Comparison of ENCODE assay signal across 31 cellular contexts in genomic region chr5:84650448-84650847, GRCh38.
"Had no signal": no experiment of that assay in that cellular context is flagged by ENCODE, and none has a peak within 500 bp of the region (broad histone marks: within the 10 kb centered on the region; RNA-seq: fewer than 3 reads in every experiment).

No MANE protein-coding gene starts in this region.

- H3K9me3 ChIP-seq: ascending aorta, SJCRH30 had no signal

- H3K4me1 ChIP-seq: ascending aorta, SJCRH30 had no signal

- H3K27ac ChIP-seq: ascending aorta, cardiac muscle cell, SJCRH30, SK-N-MC had no signal

- H3K4me3 ChIP-seq: ascending aorta, cardiac muscle cell, SJCRH30, SK-N-MC had no signal

- H3K36me3 Mint-ChIP-seq: activated naive CD4-positive, alpha-beta T cell treated with anti-CD3 and anti-CD28 coated beads, Interleukin-2, amount 50 U/mL, for 24 hours; activated naive CD8-positive, alpha-beta T cell treated with anti-CD3 and anti-CD28 coated beads, Interleukin-2, amount 10 ng/mL, durations not matched to agents 7 days and 5 days had no signal

- H3K27me3 ChIP-seq: ascending aorta, cardiac muscle cell, SJCRH30 had no signal

- H3K4me3 Mint-ChIP-seq: activated CD4-positive, alpha-beta T cell treated with anti-CD3 and anti-CD28 coated beads for 36 hours; activated CD4-positive, alpha-beta T cell treated with anti-CD3 and anti-CD28 coated beads, Interleukin-2, amount 10 ng/mL, durations not matched to agents 7 days and 5 days; activated CD8-positive, alpha-beta T cell treated with anti-CD3 and anti-CD28 coated beads, Interleukin-2, amount 10 ng/mL, durations not matched to agents 7 days and 5 days; activated naive CD4-positive, alpha-beta T cell treated with anti-CD3 and anti-CD28 coated beads, Interleukin-2, amount 50 U/mL, for 24 hours; activated naive CD8-positive, alpha-beta T cell treated with anti-CD3 and anti-CD28 coated beads, Interleukin-2, amount 10 ng/mL, durations not matched to agents 7 days and 5 days; activated T-cell treated with anti-CD3 and anti-CD28 coated beads, Interleukin-2, amount 50 U/mL, for 24 hours; central memory CD8-positive, alpha-beta T cell had no signal

- H3K4me1 Mint-ChIP-seq: activated CD4-positive, alpha-beta T cell treated with anti-CD3 and anti-CD28 coated beads for 36 hours; activated CD4-positive, alpha-beta T cell treated with anti-CD3 and anti-CD28 coated beads, Interleukin-2, amount 10 ng/mL, durations not matched to agents 7 days and 5 days; activated naive CD4-positive, alpha-beta T cell treated with anti-CD3 and anti-CD28 coated beads, Interleukin-2, amount 50 U/mL, for 24 hours; activated naive CD8-positive, alpha-beta T cell treated with anti-CD3 and anti-CD28 coated beads, Interleukin-2, amount 10 ng/mL, durations not matched to agents 7 days and 5 days; central memory CD8-positive, alpha-beta T cell had no signal

- DNase-seq: activated CD4-positive, alpha-beta T cell treated with anti-CD3 and anti-CD28 coated beads for 36 hours; activated CD4-positive, alpha-beta T cell treated with anti-CD3 and anti-CD28 coated beads, Interleukin-2, amount 10 ng/mL, durations not matched to agents 7 days and 5 days; activated CD4-positive, alpha-beta T cell treated with anti-CD3 and anti-CD28 coated beads, Interleukin-2, amount 50 U/mL, for 48 hours; activated CD8-positive, alpha-beta T cell treated with anti-CD3 and anti-CD28 coated beads, Interleukin-2, amount 10 ng/mL, durations not matched to agents 7 days and 5 days; activated gamma-delta T cell; activated naive CD4-positive, alpha-beta T cell treated with Interleukin-2 at 50 U/mL for 16 hours; activated naive CD8-positive, alpha-beta T cell treated with anti-CD3 and anti-CD28 coated beads, Interleukin-2, amount 10 ng/mL, durations not matched to agents 7 days and 5 days; activated T-cell treated with anti-CD3 and anti-CD28 coated beads, Interleukin-2, amount 50 U/mL, for 24 hours; amygdala; Karpas-422; KBM-7; NCI-H1048; NCI-H1105 treated with DMSO at 0.1 percent for 48 hours; NCI-H1436; NCI-H1694; NCI-H1930; NCI-H345; NCI-H524 treated with DMSO at 0.1 percent for 48 hours; NCI-H748 treated with DMSO at 0.1 percent for 48 hours; NK-92 treated with Interleukin-12 subunit alpha and Interleukin-12 subunit beta, amount 100 ng/mL, for 24 hours; OCI-M1; SHP77; SJCRH30; T1000 had no signal

- H3K27ac Mint-ChIP-seq: activated CD4-positive, alpha-beta T cell treated with anti-CD3 and anti-CD28 coated beads for 36 hours; activated CD4-positive, alpha-beta T cell treated with anti-CD3 and anti-CD28 coated beads, Interleukin-2, amount 10 ng/mL, durations not matched to agents 7 days and 5 days; activated CD8-positive, alpha-beta T cell treated with anti-CD3 and anti-CD28 coated beads, Interleukin-2, amount 10 ng/mL, durations not matched to agents 7 days and 5 days; activated naive CD4-positive, alpha-beta T cell treated with anti-CD3 and anti-CD28 coated beads, Interleukin-2, amount 50 U/mL, for 24 hours; activated naive CD8-positive, alpha-beta T cell treated with anti-CD3 and anti-CD28 coated beads, Interleukin-2, amount 10 ng/mL, durations not matched to agents 7 days and 5 days; activated T-cell treated with anti-CD3 and anti-CD28 coated beads, Interleukin-2, amount 50 U/mL, for 24 hours; activated T-helper 2 cell treated with anti-CD3 and anti-CD28 coated beads, Interferon-gamma antibody, Interleukin-2, Interleukin-4, amounts not matched to agents 10 μg/mL and 5 μg/mL and 100 μg/mL, durations not matched to agents 14 hours and 24 hours and 36 hours had no signal

- H3K27me3 Mint-ChIP-seq: activated CD4-positive, alpha-beta T cell treated with anti-CD3 and anti-CD28 coated beads for 36 hours; activated CD4-positive, alpha-beta T cell treated with anti-CD3 and anti-CD28 coated beads, Interleukin-2, amount 10 ng/mL, durations not matched to agents 7 days and 5 days; activated naive CD4-positive, alpha-beta T cell treated with anti-CD3 and anti-CD28 coated beads, Interleukin-2, amount 50 U/mL, for 24 hours; activated naive CD8-positive, alpha-beta T cell treated with anti-CD3 and anti-CD28 coated beads, Interleukin-2, amount 10 ng/mL, durations not matched to agents 7 days and 5 days; activated T-cell treated with anti-CD3 and anti-CD28 coated beads, Interleukin-2, amount 50 U/mL, for 24 hours; central memory CD8-positive, alpha-beta T cell had no signal

- H3K36me3 ChIP-seq: ascending aorta, cardiac muscle cell, SJCRH30 had no signal

- H3K9me3 Mint-ChIP-seq: activated CD4-positive, alpha-beta T cell treated with anti-CD3 and anti-CD28 coated beads, Interleukin-2, amount 10 ng/mL, durations not matched to agents 7 days and 5 days; activated naive CD4-positive, alpha-beta T cell treated with anti-CD3 and anti-CD28 coated beads, Interleukin-2, amount 50 U/mL, for 24 hours; activated naive CD8-positive, alpha-beta T cell treated with anti-CD3 and anti-CD28 coated beads, Interleukin-2, amount 10 ng/mL, durations not matched to agents 7 days and 5 days; activated T-helper 2 cell treated with anti-CD3 and anti-CD28 coated beads, Interferon-gamma antibody, Interleukin-2, Interleukin-4, amounts not matched to agents 10 μg/mL and 5 μg/mL and 100 μg/mL, durations not matched to agents 14 hours and 24 hours and 36 hours had no signal

- ATAC-seq: activated CD4-positive, alpha-beta T cell treated with anti-CD3 and anti-CD28 coated beads for 36 hours; activated CD4-positive, CD25-positive, alpha-beta regulatory T cell treated with anti-CD3 and anti-CD28 coated beads, Interleukin-2, amount 50 U/mL, for 24 hours; activated CD8-positive, alpha-beta T cell treated with anti-CD3 and anti-CD28 coated beads, Interleukin-2, amount 10 ng/mL, durations not matched to agents 7 days and 5 days had no signal
